26 cellular contexts compared by ENCODE assay signal in the genomic region with DNA sequence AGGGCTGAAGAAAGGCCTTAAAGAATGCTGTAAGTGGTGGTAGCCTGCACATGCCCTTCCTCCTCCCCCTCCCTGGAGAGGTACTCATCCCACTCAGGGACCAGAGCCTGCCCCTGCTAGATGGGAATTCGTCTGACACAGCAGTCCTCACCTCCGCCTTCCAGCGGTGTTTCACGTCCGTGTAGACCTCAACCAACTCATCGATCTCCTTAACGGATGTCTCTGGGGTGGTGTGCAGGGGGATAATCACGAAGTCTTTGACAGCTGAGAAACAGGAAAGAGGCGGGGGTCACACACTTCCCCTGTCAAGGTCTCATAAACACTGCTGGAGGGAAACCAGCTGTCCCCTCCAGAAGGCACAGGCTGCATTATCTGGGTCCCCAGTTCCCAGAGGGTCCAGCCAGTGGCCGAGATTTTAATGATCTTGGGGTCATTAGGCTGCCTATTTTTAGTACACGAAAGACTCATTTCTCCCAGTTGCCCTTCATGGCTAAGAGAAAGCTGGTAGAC. TPM values are rescaled to one million over a fixed set of nuclear protein-coding genes. Genes with fewer than 3 reads are reported as not detected.
DNase-seq lines count a peak whose midpoint lies in the region; ATAC-seq, FAIRE-seq and TF ChIP-seq lines count a peak whose summit lies in the region.
"Had no signal": no experiment of that assay in that cellular context is flagged by ENCODE, and none has a peak within 500 bp of the region (broad histone marks: within the 10 kb centered on the region; RNA-seq: fewer than 3 reads in every experiment).

No MANE protein-coding gene starts in this region.

- H3K27me3 Mint-ChIP-seq in nephron (ENCODE audit: low read depth) = peaks cover 25% of the 10 kb centered on the region

- intact Hi-C loops in cardiac septum (cut with DNase I) = no loop called here
- intact Hi-C loops in uterus (cut with DNase I; ENCODE audit: low total_unique reads) = no loop called here
- intact Hi-C loops in colonic mucosa (cut with DNase I) = no loop called here

- no peak overlapping the region for H2BK5ac ChIP-seq in H1 (ENCODE audit: low read depth, low read length)

- H2BK15ac ChIP-seq in H1 (ENCODE audit: low read length) = no peak overlapping the region

- no peak overlapping the region for H3K18ac ChIP-seq in H1 (ENCODE audit: extremely low read depth, low read length)

- H3K27ac ChIP-seq in cardiac muscle cell (peak overlapping the region; percentile 78), H1 (ENCODE audit: low read depth, low read length) (no peak overlapping the region), uterus (peak overlapping the region; percentile 29 to 55), colonic mucosa (no peak overlapping the region)
- H3K27ac ChIP-seq: 22Rv1, neutrophil had no signal

- no peak for TF ChIP-seq EP300 in H1 (IDR thresholded peaks at IDR 0.05; ENCODE audit: borderline replicate concordance in 1 of 2, low read depth in 2 of 2, low read length in 2 of 2)

- CTCF ChIA-PET in H1 (lab: Charles Lee; ENCODE audit: partially characterized antibody) = interaction anchor here (0.7 to 1.9 kb wide), 9 partner anchors 12 to 98 kb away, joined by 3 to 11 read pairs (median 5); no protein-coding TSS in a partner anchor

- DNase-seq in cardiac muscle cell (ENCODE audit: low read depth in 1 of 2, low spot score in 1 of 2) = peak in 1 of 2 donors; percentile 29
- no peak for DNase-seq in cardiac septum (ENCODE audit: low spot score)
- DNase-seq in H1 (ENCODE audit: low read depth in 1 of 2, low spot score in 2 of 2) = no peak
- no peak for DNase-seq in uterus
- DNase-seq in colonic mucosa = no peak
- DNase-seq: activated CD4-positive, alpha-beta T cell treated with anti-CD3 and anti-CD28 coated beads, Interleukin-2, amount 10 ng/mL, durations not matched to agents 24 days and 14 days; activated gamma-delta T cell; Calu3; caudate nucleus; Kasumi-1; mucosa of descending colon; NCI-H1105 treated with DMSO at 0.1 percent for 48 hours; NCI-H2107; NCI-H510A treated with DMSO at 0.1 percent for 48 hours; right cardiac atrium; stimulated activated naive CD4-positive, alpha-beta T cell; trophoblast cell had no signal

- H4K20me1 ChIP-seq in H1 (replicated peaks in 1 of 2; ENCODE audit: control insufficient read depth in 1 of 2, insufficient read depth in 2 of 2, low read length in 2 of 2) = no peaks in the 10 kb centered on the region

- no peak overlapping the region for H3K23ac ChIP-seq in H1 (ENCODE audit: insufficient read length)

- H3K79me1 ChIP-seq in H1 (ENCODE audit: low read depth, low read length) = no peaks in the 10 kb centered on the region

- peak overlapping the region; percentile 28 to 80 (median 67) for H3K27ac Mint-ChIP-seq in nephron
- H3K27ac Mint-ChIP-seq: activated CD4-positive, alpha-beta T cell treated with anti-CD3 and anti-CD28 coated beads, Interleukin-2, amount 10 ng/mL, durations not matched to agents 24 days and 14 days had no signal

- H4K8ac ChIP-seq in H1 (ENCODE audit: extremely low read depth, insufficient read depth, low read length) = no peak overlapping the region

- no peak overlapping the region for H2AK5ac ChIP-seq in H1 (ENCODE audit: low read depth, low read length)

- FAIRE-seq in H1 (lab: Jason Lieb, UNC) = no peak
- FAIRE-seq: GM12892 had no signal

- H3K36me3 Mint-ChIP-seq in nephron (ENCODE audit: low read depth) = no peaks in the 10 kb centered on the region

- H3K27me3 ChIP-seq in cardiac muscle cell = no peaks in the 10 kb centered on the region
- H3K27me3 ChIP-seq in H1 (replicated peaks in 1 of 4; ENCODE audit: control insufficient read depth in 3 of 4, extremely low read depth in 1 of 4, insufficient read depth in 3 of 4, low read length in 3 of 4) = no peaks in the 10 kb centered on the region
- no peaks in the 10 kb centered on the region for H3K27me3 ChIP-seq in uterus
- H3K27me3 ChIP-seq in colonic mucosa = no peaks in the 10 kb centered on the region
- H3K27me3 ChIP-seq: gastroesophageal sphincter had no signal

- POLR2A ChIA-PET in H1 (lab: Charles Lee; ENCODE audit: partially characterized antibody) = no interaction called here

- H4K91ac ChIP-seq in H1 (replicated peaks; ENCODE audit: insufficient read length, low read length) = no peak overlapping the region

- no peak overlapping the region for H3K14ac ChIP-seq in H1 (ENCODE audit: insufficient read length)

- ATAC-seq in GM21367 (IDR thresholded peaks at IDR 0.05; ENCODE audit: unreplicated experiment) (no peak), HG03457 (IDR thresholded peaks at IDR 0.05; ENCODE audit: unreplicated experiment) (no peak)
- ATAC-seq: gastroesophageal sphincter, mucosa of descending colon had no signal

- no peak overlapping the region for H3K4me3 Mint-ChIP-seq in nephron
- H3K4me3 Mint-ChIP-seq: activated CD4-positive, alpha-beta T cell treated with anti-CD3 and anti-CD28 coated beads, Interleukin-2, amount 10 ng/mL, durations not matched to agents 24 days and 14 days had no signal

- no peaks in the 10 kb centered on the region for H3K36me3 ChIP-seq in cardiac muscle cell
- no peaks in the 10 kb centered on the region for H3K36me3 ChIP-seq in H1 (ENCODE audit: control insufficient read depth in 2 of 4, insufficient read depth in 4 of 4, low read length in 3 of 4)
- no peaks in the 10 kb centered on the region for H3K36me3 ChIP-seq in uterus
- H3K36me3 ChIP-seq in colonic mucosa = no peaks in the 10 kb centered on the region
- H3K36me3 ChIP-seq: gastroesophageal sphincter, neutrophil had no signal

- H2BK12ac ChIP-seq in H1 (ENCODE audit: low read depth, low read length) = no peak overlapping the region

- no peaks in the 10 kb centered on the region for H3K79me2 ChIP-seq in H1 (ENCODE audit: control insufficient read depth in 1 of 2, insufficient read depth in 2 of 2, low read length in 2 of 2)

- no peak overlapping the region for H4K5ac ChIP-seq in H1 (ENCODE audit: insufficient read length, low read depth, low read length)

- 78% methylated on average over 10 of the region's 11 CpGs; no CpG with 5 or more reads in 1 of the 2 experiments for WGBS in H1 (ENCODE audit: extremely low coverage in 1 of 2, insufficient coverage in 1 of 2, insufficient read length in 1 of 2, insufficient replicate concordance in 2 of 2, low coverage in 1 of 2, low lambda C conversion rate in 2 of 2, missing lambda C conversion rate in 1 of 2), 2 experiments

- H3K4me2 ChIP-seq in H1 (ENCODE audit: insufficient read depth in 1 of 2, low read depth in 2 of 2, low read length in 2 of 2) = no peak overlapping the region

- TF ChIP-seq POLR2A in H1 (IDR thresholded peaks at IDR 0.05; ENCODE audit: control extremely low read depth in 1 of 2, low read depth in 2 of 2, low read length in 2 of 2) (no peak), uterus (IDR thresholded peaks at IDR 0.05) (no peak)

- H3K56ac ChIP-seq in H1 (replicated peaks; ENCODE audit: insufficient read length, low read depth, low read length) = no peak overlapping the region

- peaks cover 18% of the 10 kb centered on the region for H3K4me1 Mint-ChIP-seq in nephron

- H2BK20ac ChIP-seq in H1 (ENCODE audit: low read length) = no peak overlapping the region

- H2AFZ ChIP-seq in H1 (ENCODE audit: low read length) = peak overlapping the region; percentile 18; the same call in 1 of the 2 replicates

- no peaks in the 10 kb centered on the region for H3K23me2 ChIP-seq in H1 (ENCODE audit: low read depth, low read length)

- H3K4me1 ChIP-seq in cardiac muscle cell (ENCODE audit: low read depth) = no peaks in the 10 kb centered on the region
- H3K4me1 ChIP-seq in H1 (replicated peaks in 1 of 4; ENCODE audit: control insufficient read depth in 3 of 4, insufficient read depth in 4 of 4, low read length in 3 of 4) = no peaks in the 10 kb centered on the region
- no peaks in the 10 kb centered on the region for H3K4me1 ChIP-seq in uterus
- no peaks in the 10 kb centered on the region for H3K4me1 ChIP-seq in colonic mucosa

- H3K4me3 ChIP-seq in cardiac muscle cell (no peak overlapping the region), H1 (ENCODE audit: extremely low read depth in 1 of 4, insufficient read depth in 2 of 4, low read depth in 3 of 4, low read length in 4 of 4) (no peak overlapping the region), uterus (no peak overlapping the region), colonic mucosa (no peak overlapping the region)
- H3K4me3 ChIP-seq: gastroesophageal sphincter, mucosa of descending colon had no signal

- no peaks in the 10 kb centered on the region for H3K9me3 Mint-ChIP-seq in nephron
- H3K9me3 Mint-ChIP-seq: activated CD4-positive, alpha-beta T cell treated with anti-CD3 and anti-CD28 coated beads, Interleukin-2, amount 10 ng/mL, durations not matched to agents 24 days and 14 days had no signal

- TF ChIP-seq RAD21 in H1 (IDR thresholded peaks at IDR 0.05 in 1 of 2, conservative IDR thresholded peaks at IDR 0.05 in 1 of 2; ENCODE audit: low read depth in 2 of 2, low read length in 2 of 2) = no peak

- H3K9ac ChIP-seq in H1 (replicated peaks in 1 of 4; ENCODE audit: extremely low read depth in 1 of 4, low read depth in 3 of 4, low read length in 3 of 4) (no peak overlapping the region), colonic mucosa (ENCODE audit: low read depth in 2 of 2, low read length in 2 of 2) (no peak overlapping the region)

- TF ChIP-seq CTCF in cardiac muscle cell (IDR thresholded peaks at IDR 0.05; ENCODE audit: low read depth, low read length) (no peak), H1 (IDR thresholded peaks at IDR 0.05; ENCODE audit: control extremely low read depth in 1 of 3, insufficient read depth in 1 of 3, low read depth in 1 of 3, low read length in 3 of 3) (no peak), nephron (IDR thresholded peaks at IDR 0.05; ENCODE audit: unreplicated experiment in 3 of 3) (no peak), uterus (IDR thresholded peaks at IDR 0.05) (no peak), colonic mucosa (IDR thresholded peaks at IDR 0.05) (no peak)

- H2BK120ac ChIP-seq in H1 (replicated peaks; ENCODE audit: low read depth, low read length) = no peak overlapping the region

- H3K9me3 ChIP-seq in cardiac muscle cell (ENCODE audit: low read depth) (no peaks in the 10 kb centered on the region), H1 (ENCODE audit: insufficient read depth in 2 of 2, low read depth in 1 of 2, low read length in 1 of 2) (no peaks in the 10 kb centered on the region), uterus (no peaks in the 10 kb centered on the region), colonic mucosa (no peaks in the 10 kb centered on the region)
- H3K9me3 ChIP-seq: gastroesophageal sphincter, mucosa of descending colon, neutrophil had no signal

- H3K4ac ChIP-seq in H1 (replicated peaks; ENCODE audit: insufficient read length, low read depth, low read length) = no peak overlapping the region

RNA-seq across cellular contexts. Expression of gene DNASE1L3, which starts 9.9 kb away (rescaled TPM):
- total RNA-seq in cardiac muscle cell (0.21 and 0.39 TPM in 2 replicates), cardiac septum (0.67 TPM), uterus (1 to 10 TPM in 3 of 4 donors, under 1 TPM in 1; 0.77 to 3.2 (median 2.4) TPM), colonic mucosa (1 to 10 TPM; 2.2 to 6.2 TPM)
- polyA plus RNA-seq in cardiac muscle cell (0.51 and 0.94 TPM in 2 replicates), H1 (2011; rRNA removed) (not detected in 2 replicates)
- total RNA-seq in H1 (2021; fragmentation: NEBNext Ultra II Directional; extraction: Animal tissue kit (Norgen Biotek cat#: 25700)) = not detected in 2 replicates
- not detected for polyA plus RNA-seq in H1 (2011; cell fraction: cytosol; rRNA removed)
- polyA plus RNA-seq in H1 (2011; cell fraction: nucleus; rRNA removed) = not detected
- polyA plus RNA-seq in H1 (2012, experiment 1 of 2) = not detected in 4 replicates
- not detected for polyA plus RNA-seq in H1 (2012, experiment 2 of 2)
- not detected for polyA plus RNA-seq in H1 (2013, experiment 1 of 2)
- not detected for polyA plus RNA-seq in H1 (2013, experiment 2 of 2)
- polyA minus RNA-seq in H1 (2011; rRNA and poly(A)+ RNA removed) = not detected in 2 replicates
- not detected for polyA minus RNA-seq in H1 (2011; cell fraction: cytosol; rRNA and poly(A)+ RNA removed)
- not detected for polyA minus RNA-seq in H1 (2011; cell fraction: nucleus; rRNA and poly(A)+ RNA removed)
- total RNA-seq: activated CD4-positive, alpha-beta T cell treated with anti-CD3 and anti-CD28 coated beads, Interleukin-2, amount 10 ng/mL, durations not matched to agents 24 days and 14 days; Calu3; HT-29 had no signal
- polyA plus RNA-seq: BJ had no signal

RNA-seq across cellular contexts. Expression of gene ABHD6, which starts 36.7 kb away (rescaled TPM):
- total RNA-seq in cardiac muscle cell (13.4 and 31.4 TPM in 2 replicates), cardiac septum (4.9 TPM), uterus (10 to 100 TPM in 3 of 4 donors, 1 to 10 TPM in 1; 6.7 to 20.6 (median 15.8) TPM), colonic mucosa (10 to 100 TPM; 16.5 to 24.5 TPM)
- polyA plus RNA-seq in cardiac muscle cell (12.9 and 32.7 TPM in 2 replicates), H1 (2011; rRNA removed) (6.6 and 9.6 TPM in 2 replicates)
- 5.9 and 6.3 TPM in 2 replicates for total RNA-seq in H1 (2021; fragmentation: NEBNext Ultra II Directional; extraction: Animal tissue kit (Norgen Biotek cat#: 25700))
- 8.3 TPM for polyA plus RNA-seq in H1 (2011; cell fraction: cytosol; rRNA removed)
- polyA plus RNA-seq in H1 (2011; cell fraction: nucleus; rRNA removed) = 8.9 TPM
- 3.7 to 5.0 TPM (median 4.9 TPM) in 4 replicates for polyA plus RNA-seq in H1 (2012, experiment 1 of 2)
- 5.3 TPM for polyA plus RNA-seq in H1 (2012, experiment 2 of 2)
- polyA plus RNA-seq in H1 (2013, experiment 1 of 2) = 4.9 TPM
- 7.0 TPM for polyA plus RNA-seq in H1 (2013, experiment 2 of 2)
- 14.2 and 17.0 TPM in 2 replicates for polyA minus RNA-seq in H1 (2011; rRNA and poly(A)+ RNA removed)
- 6.9 TPM for polyA minus RNA-seq in H1 (2011; cell fraction: cytosol; rRNA and poly(A)+ RNA removed)
- polyA minus RNA-seq in H1 (2011; cell fraction: nucleus; rRNA and poly(A)+ RNA removed) = 9.9 TPM

Comparison
In these comparisons a context has a peak if more than half of its experiments do, and no peak if none do; other contexts are left out.
1. H3K27ac ChIP-seq: peak in cardiac muscle cell (single experiment) and uterus (2 of 2); none in H1 (single experiment) and colonic mucosa (single experiment).